In the genomic region with DNA sequence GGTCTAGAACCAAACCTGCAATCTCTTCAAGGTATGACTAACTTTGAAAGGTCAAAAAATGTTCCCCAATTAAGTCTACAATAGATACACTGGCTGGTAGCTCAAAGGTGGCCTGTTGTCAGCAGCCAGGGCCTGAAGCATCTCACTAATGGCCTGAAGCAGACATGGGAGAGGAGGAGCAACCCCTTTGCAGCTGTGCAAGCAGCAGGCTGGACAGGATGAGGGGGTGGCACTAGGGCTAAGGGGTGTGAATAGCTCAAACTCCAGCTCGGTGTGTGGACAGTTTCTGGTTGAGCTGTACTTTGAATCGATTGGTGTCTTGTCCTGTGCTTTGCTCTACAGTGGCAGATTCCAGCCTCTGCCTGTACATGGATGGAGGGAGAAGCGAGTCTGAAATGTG, we compare ENCODE assay signal across 1 cellular context.
TF ChIP-seq lines count a peak whose summit lies in the region.

No MANE protein-coding gene starts in this region.

TF ChIP-seq in HepG2, 621 proteins besides CTCF, POLR2A, EP300 and RAD21 (continues in another document):
- TF ChIP-seq PAWR (CRISPR knock-in tag; IDR thresholded peaks at IDR 0.05; ENCODE audit: borderline replicate concordance) (no peak), TCF7 (IDR thresholded peaks at IDR 0.05; ENCODE audit: low read depth) (no peak), BCL6 (CRISPR knock-in tag; IDR thresholded peaks at IDR 0.05) (0 out of 2 replicates have a peak, but pooled peaks have one; percentile 48), SSRP1 (CRISPR knock-in tag; IDR thresholded peaks at IDR 0.05) (0 out of 2 replicates have a peak, but pooled peaks have one; percentile 35), PHF21A (CRISPR knock-in tag; IDR thresholded peaks at IDR 0.05) (peak; percentile 70), ZNF841 (CRISPR knock-in tag; IDR thresholded peaks at IDR 0.05; ENCODE audit: borderline replicate concordance) (no peak), MXD4 (CRISPR knock-in tag; IDR thresholded peaks at IDR 0.05) (no peak; the same call in 1 of the 2 replicates), ELF3 (CRISPR knock-in tag; IDR thresholded peaks at IDR 0.05) (peak; percentile 13; the same call in 1 of the 2 replicates), YY1 (IDR thresholded peaks at IDR 0.05; ENCODE audit: insufficient read depth, insufficient replicate concordance, low read depth, low read length) (peak; percentile 18), GLI4 (CRISPR knock-in tag; IDR thresholded peaks at IDR 0.05; ENCODE audit: borderline replicate concordance) (no peak), ZMYM4 (CRISPR knock-in tag; IDR thresholded peaks at IDR 0.05) (peak; percentile 79), ZNF430 (CRISPR knock-in tag; IDR thresholded peaks at IDR 0.05) (peak; percentile 90), ZNF891 (CRISPR knock-in tag; IDR thresholded peaks at IDR 0.05) (0 out of 2 replicates have a peak, but pooled peaks have one; percentile 12), HNF4A (CRISPR knock-in tag; IDR thresholded peaks at IDR 0.05) (peak; percentile 89), ZFX (CRISPR knock-in tag; IDR thresholded peaks at IDR 0.05; ENCODE audit: low read depth) (peak; percentile 30; the same call in 1 of the 2 replicates), SP5 (CRISPR knock-in tag; IDR thresholded peaks at IDR 0.05; ENCODE audit: borderline replicate concordance, low read depth) (peak; percentile 81; the same call in 1 of the 2 replicates), BORCS8-MEF2B (CRISPR knock-in tag; IDR thresholded peaks at IDR 0.05) (0 out of 2 replicates have a peak, but pooled peaks have one; percentile 41), SRSF1 (optimal IDR thresholded peaks at IDR 0.05; ENCODE audit: low read depth, low read length) (no peak), ZFAT (CRISPR knock-in tag; conservative IDR thresholded peaks at IDR 0.05) (no peak; the same call in 1 of the 2 replicates), NRL (CRISPR knock-in tag; IDR thresholded peaks at IDR 0.05; ENCODE audit: borderline replicate concordance) (no peak; the same call in 1 of the 2 replicates), ZNF7 (CRISPR knock-in tag; IDR thresholded peaks at IDR 0.05) (no peak), CEBPG (CRISPR knock-in tag; IDR thresholded peaks at IDR 0.05) (peak; percentile 55), FOXA1 (IDR thresholded peaks at IDR 0.05) (no peak), FOXA1 (CRISPR knock-in tag; IDR thresholded peaks at IDR 0.05) (peak; percentile 39; the same call in 1 of the 2 replicates), MAZ (IDR thresholded peaks at IDR 0.05; ENCODE audit: borderline replicate concordance, low read depth, low read length) (no peak), MAZ (CRISPR knock-in tag; IDR thresholded peaks at IDR 0.05; ENCODE audit: low read depth) (peak; percentile 54; the same call in 1 of the 2 replicates), ZNF501 (CRISPR knock-in tag; IDR thresholded peaks at IDR 0.05) (no peak), KDM5A (IDR thresholded peaks at IDR 0.05; ENCODE audit: borderline replicate concordance, low read length) (no peak), ZBTB42 (CRISPR knock-in tag; IDR thresholded peaks at IDR 0.05) (0 out of 2 replicates have a peak, but pooled peaks have one; percentile 63), ZNF17 (CRISPR knock-in tag; IDR thresholded peaks at IDR 0.05) (no peak), ZSCAN12 (CRISPR knock-in tag; IDR thresholded peaks at IDR 0.05) (no peak), JARID2 (CRISPR knock-in tag; IDR thresholded peaks at IDR 0.05; ENCODE audit: insufficient replicate concordance) (no peak), ZMYM3 (CRISPR knock-in tag; IDR thresholded peaks at IDR 0.05) (peak; percentile 87), ZNF549 (CRISPR knock-in tag; IDR thresholded peaks at IDR 0.05) (no peak), ZNF225 (CRISPR knock-in tag; IDR thresholded peaks at IDR 0.05) (no peak), FOXP1 (IDR thresholded peaks at IDR 0.05) (no peak), FOXP1 (CRISPR knock-in tag; IDR thresholded peaks at IDR 0.05) (peak; percentile 54; the same call in 1 of the 2 replicates), RFXAP (CRISPR knock-in tag; IDR thresholded peaks at IDR 0.05; ENCODE audit: borderline replicate concordance) (no peak), PHF20 (CRISPR knock-in tag; IDR thresholded peaks at IDR 0.05) (no peak), PRMT3 (CRISPR knock-in tag; IDR thresholded peaks at IDR 0.05; ENCODE audit: borderline replicate concordance, low read depth) (no peak), RFX1 (IDR thresholded peaks at IDR 0.05) (no peak), ZZZ3 (CRISPR knock-in tag; IDR thresholded peaks at IDR 0.05; ENCODE audit: borderline replicate concordance) (no peak), YEATS4 (CRISPR knock-in tag; IDR thresholded peaks at IDR 0.05; ENCODE audit: borderline replicate concordance) (no peak), ISX (CRISPR knock-in tag; conservative IDR thresholded peaks at IDR 0.05) (no peak), DNMT3B (CRISPR knock-in tag; conservative IDR thresholded peaks at IDR 0.05) (no peak)
- TF ChIP-seq, protein P1, sequence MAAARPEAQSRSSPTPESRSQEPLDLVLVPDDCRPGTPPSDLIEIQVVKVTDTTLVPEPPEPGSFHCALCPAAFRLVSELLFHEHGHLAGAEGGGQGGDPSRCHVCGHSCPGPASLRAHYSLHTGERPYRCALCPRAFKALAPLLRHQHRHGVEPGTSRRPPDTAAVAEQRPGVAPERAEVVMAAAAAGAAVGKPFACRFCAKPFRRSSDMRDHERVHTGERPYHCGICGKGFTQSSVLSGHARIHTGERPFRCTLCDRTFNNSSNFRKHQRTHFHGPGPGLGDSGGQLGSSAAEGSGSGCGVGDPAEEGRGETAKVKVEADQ (CRISPR knock-in tag; IDR thresholded peaks at IDR 0.05; ENCODE audit: borderline replicate concordance) = 0 out of 2 replicates have a peak, but pooled peaks have one; percentile 37
- TF ChIP-seq, protein P2, sequence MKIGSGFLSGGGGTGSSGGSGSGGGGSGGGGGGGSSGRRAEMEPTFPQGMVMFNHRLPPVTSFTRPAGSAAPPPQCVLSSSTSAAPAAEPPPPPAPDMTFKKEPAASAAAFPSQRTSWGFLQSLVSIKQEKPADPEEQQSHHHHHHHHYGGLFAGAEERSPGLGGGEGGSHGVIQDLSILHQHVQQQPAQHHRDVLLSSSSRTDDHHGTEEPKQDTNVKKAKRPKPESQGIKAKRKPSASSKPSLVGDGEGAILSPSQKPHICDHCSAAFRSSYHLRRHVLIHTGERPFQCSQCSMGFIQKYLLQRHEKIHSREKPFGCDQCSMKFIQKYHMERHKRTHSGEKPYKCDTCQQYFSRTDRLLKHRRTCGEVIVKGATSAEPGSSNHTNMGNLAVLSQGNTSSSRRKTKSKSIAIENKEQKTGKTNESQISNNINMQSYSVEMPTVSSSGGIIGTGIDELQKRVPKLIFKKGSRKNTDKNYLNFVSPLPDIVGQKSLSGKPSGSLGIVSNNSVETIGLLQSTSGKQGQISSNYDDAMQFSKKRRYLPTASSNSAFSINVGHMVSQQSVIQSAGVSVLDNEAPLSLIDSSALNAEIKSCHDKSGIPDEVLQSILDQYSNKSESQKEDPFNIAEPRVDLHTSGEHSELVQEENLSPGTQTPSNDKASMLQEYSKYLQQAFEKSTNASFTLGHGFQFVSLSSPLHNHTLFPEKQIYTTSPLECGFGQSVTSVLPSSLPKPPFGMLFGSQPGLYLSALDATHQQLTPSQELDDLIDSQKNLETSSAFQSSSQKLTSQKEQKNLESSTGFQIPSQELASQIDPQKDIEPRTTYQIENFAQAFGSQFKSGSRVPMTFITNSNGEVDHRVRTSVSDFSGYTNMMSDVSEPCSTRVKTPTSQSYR (CRISPR knock-in tag; IDR thresholded peaks at IDR 0.05; ENCODE audit: borderline replicate concordance) = 0 out of 2 replicates have a peak, but pooled peaks have one; percentile 22
- TF ChIP-seq, protein P3, sequence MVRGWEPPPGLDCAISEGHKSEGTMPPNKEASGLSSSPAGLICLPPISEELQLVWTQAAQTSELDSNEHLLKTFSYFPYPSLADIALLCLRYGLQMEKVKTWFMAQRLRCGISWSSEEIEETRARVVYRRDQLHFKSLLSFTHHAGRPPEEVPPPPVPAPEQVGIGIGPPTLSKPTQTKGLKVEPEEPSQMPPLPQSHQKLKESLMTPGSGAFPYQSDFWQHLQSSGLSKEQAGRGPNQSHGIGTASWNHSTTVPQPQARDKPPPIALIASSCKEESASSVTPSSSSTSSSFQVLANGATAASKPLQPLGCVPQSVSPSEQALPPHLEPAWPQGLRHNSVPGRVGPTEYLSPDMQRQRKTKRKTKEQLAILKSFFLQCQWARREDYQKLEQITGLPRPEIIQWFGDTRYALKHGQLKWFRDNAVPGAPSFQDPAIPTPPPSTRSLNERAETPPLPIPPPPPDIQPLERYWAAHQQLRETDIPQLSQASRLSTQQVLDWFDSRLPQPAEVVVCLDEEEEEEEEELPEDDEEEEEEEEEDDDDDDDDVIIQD (CRISPR knock-in tag; IDR thresholded peaks at IDR 0.05; ENCODE audit: low read depth) = 0 out of 2 replicates have a peak, but pooled peaks have one; percentile 40
- TF ChIP-seq, protein P4, sequence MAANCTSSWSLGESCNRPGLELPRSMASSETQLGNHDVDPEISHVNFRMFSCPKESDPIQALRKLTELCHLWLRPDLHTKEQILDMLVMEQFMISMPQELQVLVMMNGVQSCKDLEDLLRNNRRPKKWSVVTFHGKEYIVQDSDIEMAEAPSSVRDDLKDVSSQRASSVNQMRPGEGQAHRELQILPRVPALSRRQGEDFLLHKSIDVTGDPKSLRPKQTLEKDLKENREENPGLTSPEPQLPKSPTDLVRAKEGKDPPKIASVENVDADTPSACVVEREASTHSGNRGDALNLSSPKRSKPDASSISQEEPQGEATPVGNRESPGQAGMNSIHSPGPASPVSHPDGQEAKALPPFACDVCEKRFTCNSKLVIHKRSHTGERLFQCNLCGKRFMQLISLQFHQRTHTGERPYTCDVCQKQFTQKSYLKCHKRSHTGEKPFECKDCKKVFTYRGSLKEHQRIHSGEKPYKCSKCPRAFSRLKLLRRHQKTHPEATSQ (CRISPR knock-in tag; IDR thresholded peaks at IDR 0.05; ENCODE audit: borderline replicate concordance) = peak; percentile 27; the same call in 1 of the 2 replicates
- TF ChIP-seq, protein P5, sequence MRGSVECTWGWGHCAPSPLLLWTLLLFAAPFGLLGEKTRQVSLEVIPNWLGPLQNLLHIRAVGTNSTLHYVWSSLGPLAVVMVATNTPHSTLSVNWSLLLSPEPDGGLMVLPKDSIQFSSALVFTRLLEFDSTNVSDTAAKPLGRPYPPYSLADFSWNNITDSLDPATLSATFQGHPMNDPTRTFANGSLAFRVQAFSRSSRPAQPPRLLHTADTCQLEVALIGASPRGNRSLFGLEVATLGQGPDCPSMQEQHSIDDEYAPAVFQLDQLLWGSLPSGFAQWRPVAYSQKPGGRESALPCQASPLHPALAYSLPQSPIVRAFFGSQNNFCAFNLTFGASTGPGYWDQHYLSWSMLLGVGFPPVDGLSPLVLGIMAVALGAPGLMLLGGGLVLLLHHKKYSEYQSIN (CRISPR knock-in tag; IDR thresholded peaks at IDR 0.05; ENCODE audit: borderline replicate concordance) = no peak
- TF ChIP-seq, protein P6, sequence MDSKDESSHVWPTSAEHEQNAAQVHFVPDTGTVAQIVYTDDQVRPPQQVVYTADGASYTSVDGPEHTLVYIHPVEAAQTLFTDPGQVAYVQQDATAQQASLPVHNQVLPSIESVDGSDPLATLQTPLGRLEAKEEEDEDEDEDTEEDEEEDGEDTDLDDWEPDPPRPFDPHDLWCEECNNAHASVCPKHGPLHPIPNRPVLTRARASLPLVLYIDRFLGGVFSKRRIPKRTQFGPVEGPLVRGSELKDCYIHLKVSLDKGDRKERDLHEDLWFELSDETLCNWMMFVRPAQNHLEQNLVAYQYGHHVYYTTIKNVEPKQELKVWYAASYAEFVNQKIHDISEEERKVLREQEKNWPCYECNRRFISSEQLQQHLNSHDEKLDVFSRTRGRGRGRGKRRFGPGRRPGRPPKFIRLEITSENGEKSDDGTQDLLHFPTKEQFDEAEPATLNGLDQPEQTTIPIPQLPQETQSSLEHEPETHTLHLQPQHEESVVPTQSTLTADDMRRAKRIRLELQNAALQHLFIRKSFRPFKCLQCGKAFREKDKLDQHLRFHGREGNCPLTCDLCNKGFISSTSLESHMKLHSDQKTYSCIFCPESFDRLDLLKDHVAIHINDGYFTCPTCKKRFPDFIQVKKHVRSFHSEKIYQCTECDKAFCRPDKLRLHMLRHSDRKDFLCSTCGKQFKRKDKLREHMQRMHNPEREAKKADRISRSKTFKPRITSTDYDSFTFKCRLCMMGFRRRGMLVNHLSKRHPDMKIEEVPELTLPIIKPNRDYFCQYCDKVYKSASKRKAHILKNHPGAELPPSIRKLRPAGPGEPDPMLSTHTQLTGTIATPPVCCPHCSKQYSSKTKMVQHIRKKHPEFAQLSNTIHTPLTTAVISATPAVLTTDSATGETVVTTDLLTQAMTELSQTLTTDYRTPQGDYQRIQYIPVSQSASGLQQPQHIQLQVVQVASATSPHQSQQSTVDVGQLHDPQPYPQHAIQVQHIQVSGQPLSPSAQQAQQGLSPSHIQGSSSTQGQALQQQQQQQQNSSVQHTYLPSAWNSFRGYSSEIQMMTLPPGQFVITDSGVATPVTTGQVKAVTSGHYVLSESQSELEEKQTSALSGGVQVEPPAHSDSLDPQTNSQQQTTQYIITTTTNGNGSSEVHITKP (CRISPR knock-in tag; IDR thresholded peaks at IDR 0.05; ENCODE audit: low read depth) = 0 out of 2 replicates have a peak, but pooled peaks have one; percentile 29
- TF ChIP-seq, protein P7, sequence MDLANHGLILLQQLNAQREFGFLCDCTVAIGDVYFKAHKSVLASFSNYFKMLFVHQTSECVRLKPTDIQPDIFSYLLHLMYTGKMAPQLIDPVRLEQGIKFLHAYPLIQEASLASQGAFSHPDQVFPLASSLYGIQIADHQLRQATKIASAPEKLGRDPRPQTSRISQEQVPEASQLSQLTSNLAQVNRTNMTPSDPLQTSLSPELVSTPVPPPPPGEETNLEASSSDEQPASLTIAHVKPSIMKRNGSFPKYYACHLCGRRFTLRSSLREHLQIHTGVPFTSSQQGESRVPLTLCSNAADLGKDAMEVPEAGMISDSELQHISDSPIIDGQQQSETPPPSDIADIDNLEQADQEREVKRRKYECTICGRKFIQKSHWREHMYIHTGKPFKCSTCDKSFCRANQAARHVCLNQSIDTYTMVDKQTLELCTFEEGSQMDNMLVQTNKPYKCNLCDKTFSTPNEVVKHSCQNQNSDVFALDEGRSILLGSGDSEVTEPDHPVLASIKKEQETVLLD (CRISPR knock-in tag; IDR thresholded peaks at IDR 0.05; ENCODE audit: low read depth) = no peak
- TF ChIP-seq, protein P8, sequence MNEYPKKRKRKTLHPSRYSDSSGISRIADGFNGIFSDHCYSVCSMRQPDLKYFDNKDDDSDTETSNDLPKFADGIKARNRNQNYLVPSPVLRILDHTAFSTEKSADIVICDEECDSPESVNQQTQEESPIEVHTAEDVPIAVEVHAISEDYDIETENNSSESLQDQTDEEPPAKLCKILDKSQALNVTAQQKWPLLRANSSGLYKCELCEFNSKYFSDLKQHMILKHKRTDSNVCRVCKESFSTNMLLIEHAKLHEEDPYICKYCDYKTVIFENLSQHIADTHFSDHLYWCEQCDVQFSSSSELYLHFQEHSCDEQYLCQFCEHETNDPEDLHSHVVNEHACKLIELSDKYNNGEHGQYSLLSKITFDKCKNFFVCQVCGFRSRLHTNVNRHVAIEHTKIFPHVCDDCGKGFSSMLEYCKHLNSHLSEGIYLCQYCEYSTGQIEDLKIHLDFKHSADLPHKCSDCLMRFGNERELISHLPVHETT (CRISPR knock-in tag; conservative IDR thresholded peaks at IDR 0.05) = no peak
- TF ChIP-seq, protein P9, sequence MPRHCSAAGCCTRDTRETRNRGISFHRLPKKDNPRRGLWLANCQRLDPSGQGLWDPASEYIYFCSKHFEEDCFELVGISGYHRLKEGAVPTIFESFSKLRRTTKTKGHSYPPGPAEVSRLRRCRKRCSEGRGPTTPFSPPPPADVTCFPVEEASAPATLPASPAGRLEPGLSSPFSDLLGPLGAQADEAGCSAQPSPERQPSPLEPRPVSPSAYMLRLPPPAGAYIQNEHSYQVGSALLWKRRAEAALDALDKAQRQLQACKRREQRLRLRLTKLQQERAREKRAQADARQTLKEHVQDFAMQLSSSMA (CRISPR knock-in tag; IDR thresholded peaks at IDR 0.05) = peak; percentile 79; the same call in 1 of the 2 replicates
